Comparison of ENCODE assay signal across 12 cellular contexts in the genomic region with DNA sequence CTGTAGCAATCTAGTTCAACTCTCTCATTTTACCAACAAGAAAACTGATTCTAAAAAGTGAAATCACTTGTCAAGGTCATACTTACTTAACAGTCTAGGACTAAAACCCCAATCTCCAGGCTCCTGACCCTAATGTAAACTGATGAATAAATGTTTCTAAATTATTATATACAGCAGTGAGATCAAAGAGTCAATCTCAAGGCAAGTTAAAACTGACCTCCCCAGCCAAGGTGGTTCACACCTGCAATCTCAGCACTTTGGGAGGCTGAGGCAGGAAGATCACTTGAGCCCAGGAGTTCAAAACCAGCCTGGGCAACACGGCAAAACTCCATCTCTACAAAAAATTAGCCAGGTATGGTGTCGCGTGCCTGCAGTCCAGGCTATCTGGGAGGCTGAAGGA. TPM values are rescaled to one million over a fixed set of nuclear protein-coding genes. Genes with fewer than 3 reads are reported as not detected.
DNase-seq lines count a peak whose midpoint lies in the region; ATAC-seq and TF ChIP-seq lines count a peak whose summit lies in the region.
"Had no signal": no experiment of that assay in that cellular context is flagged by ENCODE, and none has a peak within 500 bp of the region (broad histone marks: within the 10 kb centered on the region; RNA-seq: fewer than 3 reads in every experiment).

No MANE protein-coding gene starts in this region.

- WGBS in mammary epithelial cell (ENCODE audit: low coverage, missing lambda C conversion rate): 89% methylated on average over 3 of the region's 3 CpGs

- H3K4me3 ChIP-seq in mammary epithelial cell (replicated peaks in 1 of 3; ENCODE audit: insufficient read depth in 1 of 3, low read depth in 2 of 3, low read length in 3 of 3) (no peak overlapping the region), adipocyte (ENCODE audit: low read length) (no peak overlapping the region), muscle layer of colon (ENCODE audit: low read depth in 1 of 2, low read length in 2 of 2) (no peak overlapping the region)

- intact Hi-C loops in MCF 10A (cut with micrococcal nuclease): no loop called here
- intact Hi-C loops in mammary epithelial cell (cut with micrococcal nuclease): no loop called here

- no TSS peak for BruUV-seq in MCF 10A (replicated peaks; lab: Mats Ljungman, UMichigan)
- no TSS peak for BruUV-seq in mammary epithelial cell (replicated peaks; lab: Mats Ljungman, UMichigan)

- ATAC-seq in HG02759 (IDR thresholded peaks at IDR 0.05; ENCODE audit: unreplicated experiment): no peak
- ATAC-seq: right cardiac atrium, SK-N-SH treated with all-trans-retinoic acid at 6 μM for 48 hours had no signal

- DNase-seq in MCF 10A (ENCODE audit: unreplicated experiment) (no peak), mammary epithelial cell (no peak), adipocyte (ENCODE audit: low read depth) (no peak), type B pancreatic cell (ENCODE audit: extremely low spot score, unreplicated experiment) (no peak), NCI-H2081 treated with DMSO at 0.1 percent for 48 hours (lab: John Stamatoyannopoulos, UW) (no peak), AG08395 (ENCODE audit: low spot score) (no peak)
- DNase-seq: NCI-H1417 treated with DMSO at 0.1 percent for 48 hours, NCI-H524 treated with DMSO at 0.1 percent for 48 hours, right cardiac atrium had no signal

- peaks cover 6% of the 10 kb centered on the region for H3K4me1 ChIP-seq in mammary epithelial cell (ENCODE audit: insufficient read depth, low read length)
- peaks cover 26% of the 10 kb centered on the region for H3K4me1 ChIP-seq in adipocyte (ENCODE audit: control insufficient read depth, insufficient read depth, low read length)
- peaks cover 45% of the 10 kb centered on the region for H3K4me1 ChIP-seq in muscle layer of colon (ENCODE audit: insufficient read depth, low read length)

- TF ChIP-seq CTCF in MCF 10A (IDR thresholded peaks at IDR 0.05; ENCODE audit: unreplicated experiment) (no peak), mammary epithelial cell (conservative IDR thresholded peaks at IDR 0.05 in 1 of 2, IDR thresholded peaks at IDR 0.05 in 1 of 2; ENCODE audit: extremely low read depth in 1 of 2, insufficient read depth in 1 of 2, low read depth in 1 of 2, low read length in 2 of 2) (no peak), type B pancreatic cell (conservative IDR thresholded peaks at IDR 0.05) (no peak)

- H3K36me3 Mint-ChIP-seq in MCF 10A (ENCODE audit: insufficient read depth, unreplicated experiment) (no peaks in the 10 kb centered on the region), type B pancreatic cell (peaks cover 17% of the 10 kb centered on the region)

- CTCF ChIA-PET in MCF 10A (lab: Yijun Ruan, JAX): interaction anchor here (0.7 to 2.5 kb wide), 5 partner anchors 7 to 68 kb away, joined by 3 to 14 read pairs (median 4); a partner anchor contains a TSS
- CTCF ChIA-PET in mammary epithelial cell (lab: Charles Lee; ENCODE audit: low non-redundant PET): no interaction called here

- no peak overlapping the region for H2AFZ ChIP-seq in mammary epithelial cell (ENCODE audit: low read depth, low read length)

- no peaks in the 10 kb centered on the region for H3K9me3 Mint-ChIP-seq in MCF 10A (ENCODE audit: unreplicated experiment)
- peaks cover 5% of the 10 kb centered on the region for H3K9me3 Mint-ChIP-seq in type B pancreatic cell

- H3K4me2 ChIP-seq in mammary epithelial cell (ENCODE audit: insufficient read depth, low read depth, low read length): no peak overlapping the region

- H3K27ac Mint-ChIP-seq in MCF 10A (ENCODE audit: low read depth, unreplicated experiment) (peak overlapping the region; percentile 83), type B pancreatic cell (peak overlapping the region; percentile 84)

- H3K9ac ChIP-seq in mammary epithelial cell (ENCODE audit: insufficient read depth, low read length) (no peak overlapping the region), adipocyte (ENCODE audit: low read length) (peak overlapping the region; percentile 76), muscle layer of colon (ENCODE audit: low read length) (no peak overlapping the region)

- peaks cover 19% of the 10 kb centered on the region for H3K4me1 Mint-ChIP-seq in MCF 10A (ENCODE audit: insufficient read depth, unreplicated experiment)
- H3K4me1 Mint-ChIP-seq in type B pancreatic cell (ENCODE audit: unreplicated experiment): peaks cover 19% of the 10 kb centered on the region

- no peak overlapping the region for H3K27ac ChIP-seq in mammary epithelial cell (ENCODE audit: insufficient read depth, low read depth, low read length)
- peak overlapping the region; percentile 5 for H3K27ac ChIP-seq in muscle layer of colon (ENCODE audit: low read depth, low read length)

- H3K27me3 Mint-ChIP-seq in MCF 10A (ENCODE audit: insufficient read depth, unreplicated experiment): no peaks in the 10 kb centered on the region
- no peaks in the 10 kb centered on the region for H3K27me3 Mint-ChIP-seq in type B pancreatic cell

- no peak overlapping the region for H3K4me3 Mint-ChIP-seq in MCF 10A (ENCODE audit: unreplicated experiment)
- no peak overlapping the region for H3K4me3 Mint-ChIP-seq in type B pancreatic cell

- H4K20me1 ChIP-seq in mammary epithelial cell (ENCODE audit: insufficient read depth, low read length): no peaks in the 10 kb centered on the region

- POLR2A ChIA-PET in MCF 10A (lab: Yijun Ruan, JAX): interaction anchor here (0.7 to 2.8 kb wide), 3 partner anchors 15 to 66 kb away, joined by 6 to 21 read pairs (median 12); a partner anchor contains a TSS

- no peaks in the 10 kb centered on the region for H3K27me3 ChIP-seq in mammary epithelial cell (ENCODE audit: insufficient read depth, low read length)
- H3K27me3 ChIP-seq in adipocyte (replicated peaks; ENCODE audit: control insufficient read depth, insufficient read depth, low read length): no peaks in the 10 kb centered on the region
- H3K27me3 ChIP-seq in muscle layer of colon (ENCODE audit: control insufficient read depth in 1 of 2, insufficient read depth in 2 of 2, low read length in 2 of 2): no peaks in the 10 kb centered on the region

- H3K9me3 ChIP-seq in mammary epithelial cell (replicated peaks; ENCODE audit: insufficient read depth, low read length): no peaks in the 10 kb centered on the region
- no peaks in the 10 kb centered on the region for H3K9me3 ChIP-seq in adipocyte (ENCODE audit: control insufficient read depth, low read length)
- H3K9me3 ChIP-seq in muscle layer of colon (ENCODE audit: low read length): no peaks in the 10 kb centered on the region

- dilution Hi-C loops in mammary epithelial cell (cut with HindIII; ENCODE audit: low sequenced_read_pairs): no loop called here

- H3K79me2 ChIP-seq in mammary epithelial cell (ENCODE audit: insufficient read depth, low read length): peaks cover 85% of the 10 kb centered on the region

- in situ Hi-C loops in mammary epithelial cell (cut with MboI; ENCODE audit: low sequenced_read_pairs in 2 of 2): no loop called here

- no peaks in the 10 kb centered on the region for H3K36me3 ChIP-seq in mammary epithelial cell (ENCODE audit: insufficient read depth, low read length)
- no peaks in the 10 kb centered on the region for H3K36me3 ChIP-seq in adipocyte (ENCODE audit: control insufficient read depth, insufficient read depth, low read length, severe bottlenecking)
- H3K36me3 ChIP-seq in muscle layer of colon (ENCODE audit: insufficient read depth, low read length): no peaks in the 10 kb centered on the region

RNA-seq across cellular contexts. Expression of a gene that starts 15.3 kb away (rescaled TPM):
- 92.6 and 115 TPM in 2 replicates for total RNA-seq in MCF 10A (2022)
- total RNA-seq in mammary epithelial cell: 10 to 100 TPM; 86.1 to 97.4 TPM
- 38.0 TPM for polyA plus RNA-seq in mammary epithelial cell
- 72.3 TPM for polyA minus RNA-seq in mammary epithelial cell
- 59.1 and 119 TPM in 2 replicates for total RNA-seq in type B pancreatic cell (ENCODE audit: low replicate concordance)
